ENCODE assay signal across 9 cellular contexts in genomic region chr2:63818276-63818675, GRCh38.
"Had no signal": no experiment of that assay in that cellular context is flagged by ENCODE, and none has a peak within 500 bp of the region (broad histone marks: within the 10 kb centered on the region; RNA-seq: fewer than 3 reads in every experiment).

No MANE protein-coding gene starts in this region.

- H3K27me3 ChIP-seq: ascending aorta, neural progenitor cell, right atrium auricular region, suprapubic skin had no signal

- DNase-seq: activated B cell treated with CpG ODN at 0.5 μM for 24 hours; activated CD4-positive, alpha-beta T cell treated with anti-CD3 and anti-CD28 coated beads, Interleukin-2, amount 10 ng/mL, durations not matched to agents 24 days and 14 days; activated naive CD4-positive, alpha-beta T cell; stimulated activated naive CD4-positive, alpha-beta T cell; T-helper 17 cell had no signal

- H3K36me3 ChIP-seq: ascending aorta, neural progenitor cell, right atrium auricular region, suprapubic skin had no signal

- H3K9me3 ChIP-seq: ascending aorta, right atrium auricular region, suprapubic skin had no signal

- H3K9ac ChIP-seq: neural progenitor cell had no signal

- ATAC-seq: T-helper 17 cell had no signal

- H3K4me3 ChIP-seq: ascending aorta, neural progenitor cell, right atrium auricular region, suprapubic skin had no signal
